In genomic region chr6:13406051-13406477, GRCh38 we compare ENCODE assay signal across 11 cellular contexts.
DNase-seq lines count a peak whose midpoint lies in the region; ATAC-seq and TF ChIP-seq lines count a peak whose summit lies in the region.
"Had no signal": no experiment of that assay in that cellular context is flagged by ENCODE, and none has a peak within 500 bp of the region (broad histone marks: within the 10 kb centered on the region; RNA-seq: fewer than 3 reads in every experiment).

No MANE protein-coding gene starts in this region.

- no peaks in the 10 kb centered on the region for H3K9me3 ChIP-seq in WERI-Rb-1 (ENCODE audit: severe bottlenecking)
- H3K9me3 ChIP-seq in T-helper 17 cell (ENCODE audit: control insufficient read depth, low read length, poor library complexity, severe bottlenecking): no peaks in the 10 kb centered on the region

- peak overlapping the region; percentile 27 for H3K4me3 ChIP-seq in WERI-Rb-1 (ENCODE audit: low read depth, low read length)

- H3K27me3 Mint-ChIP-seq in Calu3 (ENCODE audit: unreplicated experiment) (no peaks in the 10 kb centered on the region), immature natural killer cell (ENCODE audit: low read depth in 3 of 3) (no peaks in the 10 kb centered on the region), T-helper 17 cell (no peaks in the 10 kb centered on the region)
- no peaks in the 10 kb centered on the region for H3K27me3 Mint-ChIP-seq in activated CD8-positive, alpha-beta memory T cell treated with anti-CD3 and anti-CD28 coated beads, Interleukin-2, amount 10 ng/mL, durations not matched to agents 7 days and 5 days

- intact Hi-C loops in Calu3 (cut with micrococcal nuclease; ENCODE audit: unreplicated experiment): no loop called here
- intact Hi-C loops in sciatic nerve (cut with DNase I): no loop called here

- peak overlapping the region; percentile 94 for H3K27ac ChIP-seq in WERI-Rb-1

- CTCF ChIA-PET in Calu3 (lab: Charles Lee): interaction anchor here (2.7 kb wide), 1 partner anchor 10 kb away, joined by 8 read pairs; no protein-coding TSS in a partner anchor
- CTCF ChIA-PET in activated CD8-positive, alpha-beta memory T cell treated with anti-CD3 and anti-CD28 coated beads, Interleukin-2, amount 10 ng/mL, durations not matched to agents 7 days and 5 days (lab: Charles Lee): no interaction called here

- no peaks in the 10 kb centered on the region for H3K27me3 ChIP-seq in WERI-Rb-1 (ENCODE audit: insufficient read depth, low read depth, severe bottlenecking)

- ATAC-seq in sciatic nerve: peak; percentile 72
- no peak for ATAC-seq in T-helper 17 cell
- no peak for ATAC-seq in activated CD8-positive, alpha-beta memory T cell treated with anti-CD3 and anti-CD28 coated beads, Interleukin-2, amount 10 ng/mL, durations not matched to agents 7 days and 5 days
- ATAC-seq in HG02798 (IDR thresholded peaks at IDR 0.05; ENCODE audit: poor library complexity, unreplicated experiment): no peak

- no peaks in the 10 kb centered on the region for H3K9me3 Mint-ChIP-seq in Calu3 (ENCODE audit: low read depth, unreplicated experiment)
- no peaks in the 10 kb centered on the region for H3K9me3 Mint-ChIP-seq in immature natural killer cell
- H3K9me3 Mint-ChIP-seq in activated CD8-positive, alpha-beta memory T cell treated with anti-CD3 and anti-CD28 coated beads, Interleukin-2, amount 10 ng/mL, durations not matched to agents 7 days and 5 days (ENCODE audit: low read depth): no peaks in the 10 kb centered on the region
- H3K9me3 Mint-ChIP-seq: activated CD4-positive, alpha-beta T cell treated with anti-CD3 and anti-CD28 coated beads, Interleukin-2, amount 10 ng/mL, durations not matched to agents 7 days and 5 days had no signal

- no peaks in the 10 kb centered on the region for H3K36me3 ChIP-seq in WERI-Rb-1

- H3K36me3 Mint-ChIP-seq in Calu3 (ENCODE audit: insufficient read depth, unreplicated experiment) (peaks cover 20% of the 10 kb centered on the region), immature natural killer cell (peaks cover 0 to 10% (median 0%) of the 10 kb centered on the region in 3 donors), T-helper 17 cell (ENCODE audit: low read depth) (no peaks in the 10 kb centered on the region)
- no peaks in the 10 kb centered on the region for H3K36me3 Mint-ChIP-seq in activated CD8-positive, alpha-beta memory T cell treated with anti-CD3 and anti-CD28 coated beads, Interleukin-2, amount 10 ng/mL, durations not matched to agents 7 days and 5 days

- H3K4me3 Mint-ChIP-seq in Calu3 (ENCODE audit: low read depth, unreplicated experiment) (no peak overlapping the region), immature natural killer cell (peak overlapping the region in 1 of 5 donors; percentile 30), T-helper 17 cell (no peak overlapping the region)
- H3K4me3 Mint-ChIP-seq in activated CD8-positive, alpha-beta memory T cell treated with anti-CD3 and anti-CD28 coated beads, Interleukin-2, amount 10 ng/mL, durations not matched to agents 7 days and 5 days: no peak overlapping the region
- H3K4me3 Mint-ChIP-seq: activated CD4-positive, alpha-beta T cell treated with anti-CD3 and anti-CD28 coated beads, Interleukin-2, amount 10 ng/mL, durations not matched to agents 7 days and 5 days had no signal

- DNase-seq in Calu3: no peak
- peak; percentile 96 for DNase-seq in WERI-Rb-1
- no peak for DNase-seq in immature natural killer cell
- no peak for DNase-seq in sciatic nerve (ENCODE audit: low spot score)
- no peak for DNase-seq in T-helper 17 cell
- DNase-seq in NCI-H1092 (lab: John Stamatoyannopoulos, UW): no peak
- DNase-seq in activated CD8-positive, alpha-beta memory T cell treated with anti-CD3 and anti-CD28 coated beads, Interleukin-2, amount 10 ng/mL, durations not matched to agents 7 days and 5 days: no peak
- DNase-seq: activated CD4-positive, alpha-beta T cell treated with anti-CD3 and anti-CD28 coated beads, Interleukin-2, amount 10 ng/mL, durations not matched to agents 7 days and 5 days; EL; NCI-H1417 treated with DMSO at 0.1 percent for 48 hours had no signal

- H3K4me1 Mint-ChIP-seq in Calu3 (ENCODE audit: low read depth, unreplicated experiment): peaks cover 55% of the 10 kb centered on the region
- peaks cover 86 to 95% of the 10 kb centered on the region in 2 donors for H3K4me1 Mint-ChIP-seq in immature natural killer cell
- H3K4me1 Mint-ChIP-seq in T-helper 17 cell: peaks cover 7% of the 10 kb centered on the region
- peaks cover 5% of the 10 kb centered on the region for H3K4me1 Mint-ChIP-seq in activated CD8-positive, alpha-beta memory T cell treated with anti-CD3 and anti-CD28 coated beads, Interleukin-2, amount 10 ng/mL, durations not matched to agents 7 days and 5 days

- TF ChIP-seq CTCF in Calu3 (IDR thresholded peaks at IDR 0.05; ENCODE audit: unreplicated experiment): no peak
- TF ChIP-seq CTCF in WERI-Rb-1 (IDR thresholded peaks at IDR 0.05; ENCODE audit: low read depth, low read length): no peak

- BruUV-seq in Calu3 (replicated peaks; lab: Mats Ljungman, UMichigan): no TSS peak

- peak overlapping the region; percentile 100 for H3K27ac Mint-ChIP-seq in Calu3 (ENCODE audit: unreplicated experiment)
- H3K27ac Mint-ChIP-seq in immature natural killer cell: peak overlapping the region; percentile 44 to 88 (median 66)
- H3K27ac Mint-ChIP-seq in T-helper 17 cell: no peak overlapping the region
- no peak overlapping the region for H3K27ac Mint-ChIP-seq in activated CD8-positive, alpha-beta memory T cell treated with anti-CD3 and anti-CD28 coated beads, Interleukin-2, amount 10 ng/mL, durations not matched to agents 7 days and 5 days
- H3K27ac Mint-ChIP-seq: activated CD4-positive, alpha-beta T cell treated with anti-CD3 and anti-CD28 coated beads, Interleukin-2, amount 10 ng/mL, durations not matched to agents 7 days and 5 days had no signal

Comparison
In these comparisons a context has a peak if more than half of its experiments do, and no peak if none do; other contexts are left out.
1. H3K27ac Mint-ChIP-seq: peak in Calu3 (single experiment) and immature natural killer cell (6 of 6); none in T-helper 17 cell (single experiment) and activated CD8-positive, alpha-beta memory T cell treated with anti-CD3 and anti-CD28 coated beads, Interleukin-2, amount 10 ng/mL, durations not matched to agents 7 days and 5 days (single experiment).